ENCODE assay signal across 25 cellular contexts in genomic region chr11:80034801-80035200, GRCh38.
"Had no signal": no experiment of that assay in that cellular context is flagged by ENCODE, and none has a peak within 500 bp of the region (broad histone marks: within the 10 kb centered on the region; RNA-seq: fewer than 3 reads in every experiment).

No MANE protein-coding gene starts in this region.

- H3K4me1 Mint-ChIP-seq: brain; mesothelial cell of epicardium; naive thymus-derived CD8-positive, alpha-beta T cell had no signal

- FAIRE-seq: endometrium, TTC549 had no signal

- H3K4me3 ChIP-seq: gastrocnemius medialis, heart left ventricle, left lung, spleen, testis, vagina had no signal

- H3K36me3 ChIP-seq: gastrocnemius medialis, heart left ventricle, left lung, spleen, vagina, WERI-Rb-1 had no signal

- DNase-seq: activated CD4-positive, alpha-beta T cell treated with anti-CD3 and anti-CD28 coated beads for 1 hour; activated CD4-positive, alpha-beta T cell treated with anti-CD3 and anti-CD28 coated beads, Interleukin-2, amount 50 U/mL, for 1 hour; activated CD8-positive, alpha-beta T cell treated with anti-CD3 and anti-CD28 coated beads, Interleukin-2, amount 10 ng/mL, durations not matched to agents 7 days and 5 days; aorta; caudate nucleus; effector CD4-positive, alpha-beta T cell; gastrocnemius medialis; heart left ventricle; islet precursor cell; left lung; naive thymus-derived CD8-positive, alpha-beta T cell; retina; spleen; stimulated activated CD4-positive, alpha-beta T cell treated with anti-CD3 and anti-CD28 coated beads, Interleukin-4, amount 100 ng/mL, for 1 hour; stimulated activated naive CD4-positive, alpha-beta T cell; testis; trophoblast cell; WERI-Rb-1 had no signal

- H3K27ac Mint-ChIP-seq: activated CD8-positive, alpha-beta T cell treated with anti-CD3 and anti-CD28 coated beads, Interleukin-2, amount 10 ng/mL, durations not matched to agents 7 days and 5 days; activated naive CD4-positive, alpha-beta T cell treated with anti-CD3 and anti-CD28 coated beads, Interleukin-2, amount 50 U/mL, for 72 hours; brain; dendritic cell treated with granulocyte-macrophage colony-stimulating factor and Interleukin-4, amounts not matched to agents 40 ng/mL and 50 ng/mL, for 4 days; mesothelial cell of epicardium; naive thymus-derived CD8-positive, alpha-beta T cell had no signal

- H3K27me3 Mint-ChIP-seq: brain; dendritic cell treated with granulocyte-macrophage colony-stimulating factor and Interleukin-4, amounts not matched to agents 40 ng/mL and 50 ng/mL, for 4 days; naive thymus-derived CD8-positive, alpha-beta T cell had no signal

- H3K36me3 Mint-ChIP-seq: activated naive CD4-positive, alpha-beta T cell treated with anti-CD3 and anti-CD28 coated beads, Interleukin-2, amount 50 U/mL, for 72 hours; brain; mesothelial cell of epicardium; naive thymus-derived CD8-positive, alpha-beta T cell had no signal

- ATAC-seq: activated CD8-positive, alpha-beta T cell treated with anti-CD3 and anti-CD28 coated beads, Interleukin-2, amount 10 ng/mL, durations not matched to agents 7 days and 5 days; activated naive CD4-positive, alpha-beta T cell treated with anti-CD3 and anti-CD28 coated beads, Interleukin-2, amount 50 U/mL, for 72 hours; gastrocnemius medialis; heart left ventricle; left lung; naive thymus-derived CD8-positive, alpha-beta T cell had no signal

- H3K27me3 ChIP-seq: gastrocnemius medialis, heart left ventricle, left lung, spleen, testis, vagina had no signal

- H3K9me3 Mint-ChIP-seq: dendritic cell treated with granulocyte-macrophage colony-stimulating factor and Interleukin-4, amounts not matched to agents 40 ng/mL and 50 ng/mL, for 4 days had no signal

- H3K4me3 Mint-ChIP-seq: activated CD8-positive, alpha-beta T cell treated with anti-CD3 and anti-CD28 coated beads, Interleukin-2, amount 10 ng/mL, durations not matched to agents 7 days and 5 days; brain; dendritic cell treated with granulocyte-macrophage colony-stimulating factor and Interleukin-4, amounts not matched to agents 40 ng/mL and 50 ng/mL, for 4 days; mesothelial cell of epicardium; naive thymus-derived CD8-positive, alpha-beta T cell had no signal
